In genomic region chr1:9890224-9890731, GRCh38 we compare ENCODE assay signal across 1 cellular context.
TF ChIP-seq lines count a peak whose summit lies in the region.

No MANE protein-coding gene starts in this region.

TF ChIP-seq in HepG2, 621 proteins besides CTCF, POLR2A, EP300 and RAD21:
- no peak for TF ChIP-seq ZNF354B (CRISPR knock-in tag; IDR thresholded peaks at IDR 0.05)
- no peak for TF ChIP-seq NR2F6 (IDR thresholded peaks at IDR 0.05)
- TF ChIP-seq NR2F6 (CRISPR knock-in tag; IDR thresholded peaks at IDR 0.05), result no peak
- TF ChIP-seq PTBP1 (IDR thresholded peaks at IDR 0.05; ENCODE audit: low read depth, low read length, poor library complexity, severe bottlenecking), result no peak
- no peak for TF ChIP-seq NONO (IDR thresholded peaks at IDR 0.05)
- no peak for TF ChIP-seq NONO (CRISPR knock-in tag; conservative IDR thresholded peaks at IDR 0.05)
- no peak for TF ChIP-seq ZNF468 (CRISPR knock-in tag; IDR thresholded peaks at IDR 0.05)
- TF ChIP-seq IRX3 (CRISPR knock-in tag; IDR thresholded peaks at IDR 0.05; ENCODE audit: borderline replicate concordance, low read depth), result no peak
- TF ChIP-seq GPBP1L1 (CRISPR knock-in tag; IDR thresholded peaks at IDR 0.05), result no peak
- TF ChIP-seq ZBTB10 (CRISPR knock-in tag; IDR thresholded peaks at IDR 0.05; ENCODE audit: borderline replicate concordance), result no peak
- TF ChIP-seq ZNF782 (CRISPR knock-in tag; IDR thresholded peaks at IDR 0.05; ENCODE audit: borderline replicate concordance), result no peak
- TF ChIP-seq ZKSCAN5 (CRISPR knock-in tag; IDR thresholded peaks at IDR 0.05), result no peak
TF ChIP-seq in HepG2: peak in this region for 0.
